In the genomic region with DNA sequence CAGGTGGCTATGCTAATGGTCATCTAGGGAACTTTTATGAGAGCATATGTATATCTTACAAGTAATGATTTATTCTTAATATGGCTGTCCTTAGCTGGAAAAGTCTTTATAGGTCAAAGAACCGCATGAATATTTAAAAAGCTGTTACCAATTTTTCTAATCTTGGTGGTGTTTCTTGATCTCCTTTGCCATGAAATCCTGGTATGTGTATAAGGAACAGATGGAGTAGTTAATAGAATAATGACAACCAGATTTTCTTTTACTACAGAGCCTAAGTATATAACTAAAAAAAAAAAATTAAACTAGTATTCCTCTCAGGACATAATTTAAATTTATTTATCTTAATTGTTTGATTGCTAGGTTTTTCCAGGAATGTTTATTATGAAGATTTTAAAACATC, we compare ENCODE assay signal across 2 cellular contexts.
A peak's percentile ranks its signal among the peaks of the same experiment; 100 is the strongest.
TF ChIP-seq lines count a peak whose summit lies in the region.

No MANE protein-coding gene starts in this region.

TF ChIP-seq in SK-N-SH treated with all-trans-retinoic acid at 6 μM for 48 hours, 23 proteins besides CTCF, POLR2A, EP300 and RAD21:
- TF ChIP-seq, protein P1, sequence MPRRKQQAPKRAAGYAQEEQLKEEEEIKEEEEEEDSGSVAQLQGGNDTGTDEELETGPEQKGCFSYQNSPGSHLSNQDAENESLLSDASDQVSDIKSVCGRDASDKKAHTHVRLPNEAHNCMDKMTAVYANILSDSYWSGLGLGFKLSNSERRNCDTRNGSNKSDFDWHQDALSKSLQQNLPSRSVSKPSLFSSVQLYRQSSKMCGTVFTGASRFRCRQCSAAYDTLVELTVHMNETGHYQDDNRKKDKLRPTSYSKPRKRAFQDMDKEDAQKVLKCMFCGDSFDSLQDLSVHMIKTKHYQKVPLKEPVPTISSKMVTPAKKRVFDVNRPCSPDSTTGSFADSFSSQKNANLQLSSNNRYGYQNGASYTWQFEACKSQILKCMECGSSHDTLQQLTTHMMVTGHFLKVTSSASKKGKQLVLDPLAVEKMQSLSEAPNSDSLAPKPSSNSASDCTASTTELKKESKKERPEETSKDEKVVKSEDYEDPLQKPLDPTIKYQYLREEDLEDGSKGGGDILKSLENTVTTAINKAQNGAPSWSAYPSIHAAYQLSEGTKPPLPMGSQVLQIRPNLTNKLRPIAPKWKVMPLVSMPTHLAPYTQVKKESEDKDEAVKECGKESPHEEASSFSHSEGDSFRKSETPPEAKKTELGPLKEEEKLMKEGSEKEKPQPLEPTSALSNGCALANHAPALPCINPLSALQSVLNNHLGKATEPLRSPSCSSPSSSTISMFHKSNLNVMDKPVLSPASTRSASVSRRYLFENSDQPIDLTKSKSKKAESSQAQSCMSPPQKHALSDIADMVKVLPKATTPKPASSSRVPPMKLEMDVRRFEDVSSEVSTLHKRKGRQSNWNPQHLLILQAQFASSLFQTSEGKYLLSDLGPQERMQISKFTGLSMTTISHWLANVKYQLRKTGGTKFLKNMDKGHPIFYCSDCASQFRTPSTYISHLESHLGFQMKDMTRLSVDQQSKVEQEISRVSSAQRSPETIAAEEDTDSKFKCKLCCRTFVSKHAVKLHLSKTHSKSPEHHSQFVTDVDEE (CRISPR knock-in tag; IDR thresholded peaks at IDR 0.05) = no peak
- TF ChIP-seq ARNTL (CRISPR knock-in tag; IDR thresholded peaks at IDR 0.05; ENCODE audit: borderline replicate concordance, low read depth) (no peak), ZNF8 (CRISPR knock-in tag; IDR thresholded peaks at IDR 0.05) (peak; percentile 56; the same call in 1 of the 2 replicates), CSDC2 (CRISPR knock-in tag; IDR thresholded peaks at IDR 0.05) (no peak), ZNF70 (CRISPR knock-in tag; IDR thresholded peaks at IDR 0.05) (no peak), PPARA (CRISPR knock-in tag; IDR thresholded peaks at IDR 0.05; ENCODE audit: borderline replicate concordance) (no peak)
- TF ChIP-seq, protein P2, sequence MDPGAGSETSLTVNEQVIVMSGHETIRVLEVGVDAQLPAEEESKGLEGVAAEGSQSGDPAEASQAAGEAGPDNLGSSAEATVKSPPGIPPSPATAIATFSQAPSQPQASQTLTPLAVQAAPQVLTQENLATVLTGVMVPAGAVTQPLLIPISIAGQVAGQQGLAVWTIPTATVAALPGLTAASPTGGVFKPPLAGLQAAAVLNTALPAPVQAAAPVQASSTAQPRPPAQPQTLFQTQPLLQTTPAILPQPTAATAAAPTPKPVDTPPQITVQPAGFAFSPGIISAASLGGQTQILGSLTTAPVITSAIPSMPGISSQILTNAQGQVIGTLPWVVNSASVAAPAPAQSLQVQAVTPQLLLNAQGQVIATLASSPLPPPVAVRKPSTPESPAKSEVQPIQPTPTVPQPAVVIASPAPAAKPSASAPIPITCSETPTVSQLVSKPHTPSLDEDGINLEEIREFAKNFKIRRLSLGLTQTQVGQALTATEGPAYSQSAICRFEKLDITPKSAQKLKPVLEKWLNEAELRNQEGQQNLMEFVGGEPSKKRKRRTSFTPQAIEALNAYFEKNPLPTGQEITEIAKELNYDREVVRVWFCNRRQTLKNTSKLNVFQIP (CRISPR knock-in tag; IDR thresholded peaks at IDR 0.05; ENCODE audit: borderline replicate concordance, low read depth) = no peak

TF ChIP-seq in SK-N-SH, 30 proteins besides CTCF, POLR2A, EP300 and RAD21 (continued from another document):
- no peak for TF ChIP-seq SMC3 (IDR thresholded peaks at IDR 0.05; ENCODE audit: low read depth, low read length)
- no peak for TF ChIP-seq RFX5 (IDR thresholded peaks at IDR 0.05; ENCODE audit: low read length)
- TF ChIP-seq, protein P3, sequence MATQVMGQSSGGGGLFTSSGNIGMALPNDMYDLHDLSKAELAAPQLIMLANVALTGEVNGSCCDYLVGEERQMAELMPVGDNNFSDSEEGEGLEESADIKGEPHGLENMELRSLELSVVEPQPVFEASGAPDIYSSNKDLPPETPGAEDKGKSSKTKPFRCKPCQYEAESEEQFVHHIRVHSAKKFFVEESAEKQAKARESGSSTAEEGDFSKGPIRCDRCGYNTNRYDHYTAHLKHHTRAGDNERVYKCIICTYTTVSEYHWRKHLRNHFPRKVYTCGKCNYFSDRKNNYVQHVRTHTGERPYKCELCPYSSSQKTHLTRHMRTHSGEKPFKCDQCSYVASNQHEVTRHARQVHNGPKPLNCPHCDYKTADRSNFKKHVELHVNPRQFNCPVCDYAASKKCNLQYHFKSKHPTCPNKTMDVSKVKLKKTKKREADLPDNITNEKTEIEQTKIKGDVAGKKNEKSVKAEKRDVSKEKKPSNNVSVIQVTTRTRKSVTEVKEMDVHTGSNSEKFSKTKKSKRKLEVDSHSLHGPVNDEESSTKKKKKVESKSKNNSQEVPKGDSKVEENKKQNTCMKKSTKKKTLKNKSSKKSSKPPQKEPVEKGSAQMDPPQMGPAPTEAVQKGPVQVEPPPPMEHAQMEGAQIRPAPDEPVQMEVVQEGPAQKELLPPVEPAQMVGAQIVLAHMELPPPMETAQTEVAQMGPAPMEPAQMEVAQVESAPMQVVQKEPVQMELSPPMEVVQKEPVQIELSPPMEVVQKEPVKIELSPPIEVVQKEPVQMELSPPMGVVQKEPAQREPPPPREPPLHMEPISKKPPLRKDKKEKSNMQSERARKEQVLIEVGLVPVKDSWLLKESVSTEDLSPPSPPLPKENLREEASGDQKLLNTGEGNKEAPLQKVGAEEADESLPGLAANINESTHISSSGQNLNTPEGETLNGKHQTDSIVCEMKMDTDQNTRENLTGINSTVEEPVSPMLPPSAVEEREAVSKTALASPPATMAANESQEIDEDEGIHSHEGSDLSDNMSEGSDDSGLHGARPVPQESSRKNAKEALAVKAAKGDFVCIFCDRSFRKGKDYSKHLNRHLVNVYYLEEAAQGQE (IDR thresholded peaks at IDR 0.05; ENCODE audit: low read depth, low read length) = no peak
- no peak for TF ChIP-seq FOSL2 (IDR thresholded peaks at IDR 0.05; ENCODE audit: borderline replicate concordance, low read depth)
- no peak for TF ChIP-seq CHD2 (IDR thresholded peaks at IDR 0.05; ENCODE audit: low read length, partially characterized antibody)
- TF ChIP-seq FOXJ3 (CRISPR knock-in tag; IDR thresholded peaks at IDR 0.05) = no peak
- no peak for TF ChIP-seq TAF1 (IDR thresholded peaks at IDR 0.05; ENCODE audit: borderline replicate concordance, low read depth, low read length)
- no peak for TF ChIP-seq NRF1 (IDR thresholded peaks at IDR 0.05; ENCODE audit: low read depth, low read length)
- no peak for TF ChIP-seq RXRA (IDR thresholded peaks at IDR 0.05; ENCODE audit: borderline replicate concordance, low read depth)
- no peak for TF ChIP-seq JUND (IDR thresholded peaks at IDR 0.05)
- no peak for TF ChIP-seq GABPA (IDR thresholded peaks at IDR 0.05; ENCODE audit: low read depth)
- TF ChIP-seq, protein P4, sequence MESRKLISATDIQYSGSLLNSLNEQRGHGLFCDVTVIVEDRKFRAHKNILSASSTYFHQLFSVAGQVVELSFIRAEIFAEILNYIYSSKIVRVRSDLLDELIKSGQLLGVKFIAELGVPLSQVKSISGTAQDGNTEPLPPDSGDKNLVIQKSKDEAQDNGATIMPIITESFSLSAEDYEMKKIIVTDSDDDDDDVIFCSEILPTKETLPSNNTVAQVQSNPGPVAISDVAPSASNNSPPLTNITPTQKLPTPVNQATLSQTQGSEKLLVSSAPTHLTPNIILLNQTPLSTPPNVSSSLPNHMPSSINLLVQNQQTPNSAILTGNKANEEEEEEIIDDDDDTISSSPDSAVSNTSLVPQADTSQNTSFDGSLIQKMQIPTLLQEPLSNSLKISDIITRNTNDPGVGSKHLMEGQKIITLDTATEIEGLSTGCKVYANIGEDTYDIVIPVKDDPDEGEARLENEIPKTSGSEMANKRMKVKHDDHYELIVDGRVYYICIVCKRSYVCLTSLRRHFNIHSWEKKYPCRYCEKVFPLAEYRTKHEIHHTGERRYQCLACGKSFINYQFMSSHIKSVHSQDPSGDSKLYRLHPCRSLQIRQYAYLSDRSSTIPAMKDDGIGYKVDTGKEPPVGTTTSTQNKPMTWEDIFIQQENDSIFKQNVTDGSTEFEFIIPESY (IDR thresholded peaks at IDR 0.05; ENCODE audit: borderline replicate concordance, low read depth) = no peak
- TF ChIP-seq YY1 (IDR thresholded peaks at IDR 0.05; ENCODE audit: low read depth) = no peak
